ENCODE assay signal across 14 cellular contexts in genomic region chr10:50426485-50426884, GRCh38.
A peak's percentile ranks its signal among the peaks of the same experiment; 100 is the strongest.
DNase-seq lines count a peak whose midpoint lies in the region; ATAC-seq and TF ChIP-seq lines count a peak whose summit lies in the region.
"Had no signal": no experiment of that assay in that cellular context is flagged by ENCODE, and none has a peak within 500 bp of the region (broad histone marks: within the 10 kb centered on the region; RNA-seq: fewer than 3 reads in every experiment).

No MANE protein-coding gene starts in this region.

- H3K9me3 ChIP-seq in thyroid gland: no peaks in the 10 kb centered on the region
- H3K9me3 ChIP-seq in uterus: no peaks in the 10 kb centered on the region
- H3K9me3 ChIP-seq: esophagus squamous epithelium had no signal

- H3K4me3 ChIP-seq in thyroid gland (replicated peaks in 1 of 3) (no peak overlapping the region), uterus (no peak overlapping the region)
- H3K4me3 ChIP-seq: esophagus squamous epithelium had no signal

- no peak for DNase-seq in activated naive CD4-positive, alpha-beta T cell treated with anti-CD3 and anti-CD28 coated beads, Interleukin-2, amount 50 U/mL, for 72 hours (ENCODE audit: low spot score in 2 of 2)
- DNase-seq in activated naive CD4-positive, alpha-beta T cell treated with Interleukin-2 at 50 U/mL for 16 hours: no peak
- no peak for DNase-seq in stimulated activated naive CD8-positive, alpha-beta T cell treated with anti-CD3 and anti-CD28 coated beads, Interleukin-15, Interleukin-2, amounts not matched to agents 100 U/mL and 50 U/mL, for 24 hours
- no peak for DNase-seq in thyroid gland
- DNase-seq in uterus: no peak
- DNase-seq: activated CD4-positive, CD25-positive, alpha-beta regulatory T cell; cerebellar nuclear complex; esophagus squamous epithelium; NCI-H1092 treated with DMSO at 0.1 percent for 48 hours; NCI-H774 had no signal

- no peak for TF ChIP-seq CTCF in thyroid gland (IDR thresholded peaks at IDR 0.05)
- no peak for TF ChIP-seq CTCF in uterus (IDR thresholded peaks at IDR 0.05)

- H3K4me1 ChIP-seq in thyroid gland (peaks cover 6 to 10% of the 10 kb centered on the region in 2 donors), uterus (no peaks in the 10 kb centered on the region)

- ATAC-seq in activated naive CD4-positive, alpha-beta T cell treated with anti-CD3 and anti-CD28 coated beads, Interleukin-2, amount 50 U/mL, for 72 hours: peak; percentile 26 to 65
- ATAC-seq in HG02571 (IDR thresholded peaks at IDR 0.05; ENCODE audit: unreplicated experiment): peak; percentile 73
- ATAC-seq in HG03175 (IDR thresholded peaks at IDR 0.05; ENCODE audit: unreplicated experiment): peak; percentile 81
- peak; percentile 78 for ATAC-seq in stimulated activated naive CD8-positive, alpha-beta T cell treated with anti-CD3 and anti-CD28 coated beads, Interleukin-15, Interleukin-2, amounts not matched to agents 100 U/mL and 50 U/mL, for 24 hours
- ATAC-seq in SK-N-SH treated with all-trans-retinoic acid at 6 μM for 48 hours: no peak

- WGBS in thyroid gland, 2 donors: 98 to 100% methylated on average over 1 of the region's 1 CpG

- H3K36me3 ChIP-seq in thyroid gland (no peaks in the 10 kb centered on the region), uterus (no peaks in the 10 kb centered on the region)
- H3K36me3 ChIP-seq: esophagus squamous epithelium had no signal

- H3K9me3 Mint-ChIP-seq in activated naive CD4-positive, alpha-beta T cell treated with anti-CD3 and anti-CD28 coated beads, Interleukin-2, amount 50 U/mL, for 72 hours: no peaks in the 10 kb centered on the region

- H3K27ac ChIP-seq in thyroid gland (no peak overlapping the region), uterus (no peak overlapping the region)
- H3K27ac ChIP-seq: esophagus squamous epithelium had no signal

- no peaks in the 10 kb centered on the region for H3K27me3 ChIP-seq in thyroid gland
- no peaks in the 10 kb centered on the region for H3K27me3 ChIP-seq in uterus
- H3K27me3 ChIP-seq: esophagus squamous epithelium had no signal

- peaks cover 0 to 11% of the 10 kb centered on the region in 2 donors for H3K36me3 Mint-ChIP-seq in activated naive CD4-positive, alpha-beta T cell treated with anti-CD3 and anti-CD28 coated beads, Interleukin-2, amount 50 U/mL, for 72 hours

- TF ChIP-seq POLR2A in thyroid gland (IDR thresholded peaks at IDR 0.05) (no peak), uterus (IDR thresholded peaks at IDR 0.05) (no peak)

- intact Hi-C loops in thyroid gland (cut with DNase I) (no loop called here), uterus (cut with DNase I; ENCODE audit: low total_unique reads) (no loop called here)

- H3K27ac Mint-ChIP-seq in activated naive CD4-positive, alpha-beta T cell treated with anti-CD3 and anti-CD28 coated beads, Interleukin-2, amount 50 U/mL, for 72 hours: peak overlapping the region in 1 of 2 donors; percentile 57
- H3K27ac Mint-ChIP-seq: progenitor cell of endocrine pancreas had no signal

TF ChIP-seq in SK-N-SH treated with all-trans-retinoic acid at 6 μM for 48 hours, 23 proteins besides CTCF, POLR2A, EP300 and RAD21:
- TF ChIP-seq ARNTL (CRISPR knock-in tag; IDR thresholded peaks at IDR 0.05; ENCODE audit: borderline replicate concordance, low read depth) (no peak), ISL1 (CRISPR knock-in tag; IDR thresholded peaks at IDR 0.05) (no peak), TSHZ2 (CRISPR knock-in tag; IDR thresholded peaks at IDR 0.05) (no peak), BACH2 (CRISPR knock-in tag; IDR thresholded peaks at IDR 0.05; ENCODE audit: borderline replicate concordance) (no peak), ZFP30 (CRISPR knock-in tag; IDR thresholded peaks at IDR 0.05) (no peak), CSDC2 (CRISPR knock-in tag; IDR thresholded peaks at IDR 0.05) (no peak), SNAI2 (CRISPR knock-in tag; IDR thresholded peaks at IDR 0.05) (no peak), ZNF8 (CRISPR knock-in tag; IDR thresholded peaks at IDR 0.05) (no peak), ZFP3 (CRISPR knock-in tag; IDR thresholded peaks at IDR 0.05) (no peak), PPARA (CRISPR knock-in tag; IDR thresholded peaks at IDR 0.05; ENCODE audit: borderline replicate concordance) (no peak), TOX (CRISPR knock-in tag; IDR thresholded peaks at IDR 0.05; ENCODE audit: borderline replicate concordance) (no peak), OSR1 (CRISPR knock-in tag; IDR thresholded peaks at IDR 0.05) (no peak), RARB (CRISPR knock-in tag; IDR thresholded peaks at IDR 0.05) (no peak), ESRRG (CRISPR knock-in tag; IDR thresholded peaks at IDR 0.05) (no peak), ZC3H10 (CRISPR knock-in tag; IDR thresholded peaks at IDR 0.05) (no peak), POU6F1 (CRISPR knock-in tag; IDR thresholded peaks at IDR 0.05; ENCODE audit: borderline replicate concordance, low read depth) (no peak)
